22 cellular contexts compared by ENCODE assay signal in the genomic region with DNA sequence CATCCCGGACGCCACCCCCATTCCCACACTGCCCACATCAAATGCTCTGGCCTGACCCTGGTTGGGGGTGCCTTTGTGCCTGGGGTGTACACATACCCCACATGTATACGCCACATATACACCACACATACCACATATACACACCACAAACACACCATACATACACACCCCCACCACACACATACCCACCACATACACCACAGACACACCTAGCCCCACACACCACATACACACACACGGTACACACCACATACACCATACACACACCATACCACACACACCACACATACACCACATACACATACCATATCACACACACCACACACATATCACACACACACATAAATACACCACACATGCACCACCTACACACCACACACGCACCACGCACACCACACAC. TPM values are rescaled to one million over a fixed set of nuclear protein-coding genes. Genes with fewer than 3 reads are reported as not detected.
DNase-seq lines count a peak whose midpoint lies in the region; ATAC-seq, FAIRE-seq and TF ChIP-seq lines count a peak whose summit lies in the region.
"Had no signal": no experiment of that assay in that cellular context is flagged by ENCODE, and none has a peak within 500 bp of the region (broad histone marks: within the 10 kb centered on the region; RNA-seq: fewer than 3 reads in every experiment).

No MANE protein-coding gene starts in this region.

- peak; percentile 98 for FAIRE-seq in GM12891 (lab: Jason Lieb, UNC)

- no peak for TF ChIP-seq POLR2A in GM12891 (IDR thresholded peaks at IDR 0.05; ENCODE audit: low read depth, low read length)

- H3K4me1 Mint-ChIP-seq in effector memory CD8-positive, alpha-beta T cell (ENCODE audit: low read depth in 2 of 2): peaks cover 8 to 15% of the 10 kb centered on the region in 2 donors
- peaks cover 4% of the 10 kb centered on the region for H3K4me1 Mint-ChIP-seq in activated CD4-positive, alpha-beta memory T cell treated with anti-CD3 and anti-CD28 coated beads, Interleukin-2, amount 10 ng/mL, durations not matched to agents 7 days and 5 days

- CTCF ChIA-PET in activated CD4-positive, alpha-beta memory T cell treated with anti-CD3 and anti-CD28 coated beads, Interleukin-2, amount 10 ng/mL, durations not matched to agents 7 days and 5 days (lab: Charles Lee): no interaction called here

- ATAC-seq in effector memory CD8-positive, alpha-beta T cell (replicated peaks): peak; percentile 12
- ATAC-seq: CD8-positive, alpha-beta T cell had no signal

- no peak overlapping the region for H3K27ac Mint-ChIP-seq in effector memory CD8-positive, alpha-beta T cell
- H3K27ac Mint-ChIP-seq in activated CD4-positive, alpha-beta memory T cell treated with anti-CD3 and anti-CD28 coated beads, Interleukin-2, amount 10 ng/mL, durations not matched to agents 7 days and 5 days: no peak overlapping the region
- H3K27ac Mint-ChIP-seq: CD8-positive, alpha-beta T cell had no signal

- H3K4me3 Mint-ChIP-seq in effector memory CD8-positive, alpha-beta T cell: no peak overlapping the region
- H3K4me3 Mint-ChIP-seq in activated CD4-positive, alpha-beta memory T cell treated with anti-CD3 and anti-CD28 coated beads, Interleukin-2, amount 10 ng/mL, durations not matched to agents 7 days and 5 days: no peak overlapping the region
- H3K4me3 Mint-ChIP-seq: CD8-positive, alpha-beta T cell had no signal

- H3K27me3 Mint-ChIP-seq in effector memory CD8-positive, alpha-beta T cell: peaks cover 21 to 23% of the 10 kb centered on the region in 2 donors
- H3K27me3 Mint-ChIP-seq in activated CD4-positive, alpha-beta memory T cell treated with anti-CD3 and anti-CD28 coated beads, Interleukin-2, amount 10 ng/mL, durations not matched to agents 7 days and 5 days: peaks cover 25% of the 10 kb centered on the region

- DNase-seq in GM12891 (ENCODE audit: insufficient read length, low spot score) (no peak), iPS-NIHi11 (ENCODE audit: low spot score) (no peak)
- DNase-seq in effector memory CD8-positive, alpha-beta T cell: no peak
- DNase-seq in activated CD4-positive, alpha-beta memory T cell treated with anti-CD3 and anti-CD28 coated beads, Interleukin-2, amount 10 ng/mL, durations not matched to agents 7 days and 5 days: no peak
- DNase-seq: AML-193; C1 segment of cervical spinal cord; CD8-positive, alpha-beta T cell; DND-41; GM23248; HCEC 1CT; Karpas-422; MV-4-11; NCI-H1105 treated with DMSO at 0.1 percent for 48 hours; NCI-H2029 treated with DMSO at 0.1 percent for 48 hours; NCI-H226; NCI-H510A treated with DMSO at 0.1 percent for 48 hours; NCI-H748 treated with DMSO at 0.1 percent for 48 hours; PC-9; SHP77 treated with DMSO at 0.1 percent for 48 hours had no signal

- no peaks in the 10 kb centered on the region for H3K9me3 Mint-ChIP-seq in effector memory CD8-positive, alpha-beta T cell
- no peaks in the 10 kb centered on the region for H3K9me3 Mint-ChIP-seq in activated CD4-positive, alpha-beta memory T cell treated with anti-CD3 and anti-CD28 coated beads, Interleukin-2, amount 10 ng/mL, durations not matched to agents 7 days and 5 days
- H3K9me3 Mint-ChIP-seq: CD8-positive, alpha-beta T cell had no signal

- POLR2A ChIA-PET in activated CD4-positive, alpha-beta memory T cell treated with anti-CD3 and anti-CD28 coated beads, Interleukin-2, amount 10 ng/mL, durations not matched to agents 7 days and 5 days (lab: Charles Lee): no interaction called here

- H3K36me3 Mint-ChIP-seq in effector memory CD8-positive, alpha-beta T cell (ENCODE audit: insufficient read depth): peaks cover 15% of the 10 kb centered on the region
- no peaks in the 10 kb centered on the region for H3K36me3 Mint-ChIP-seq in activated CD4-positive, alpha-beta memory T cell treated with anti-CD3 and anti-CD28 coated beads, Interleukin-2, amount 10 ng/mL, durations not matched to agents 7 days and 5 days (ENCODE audit: low read depth)
- H3K36me3 Mint-ChIP-seq: CD8-positive, alpha-beta T cell had no signal

TF ChIP-seq in GM12891, 5 proteins besides CTCF, POLR2A, EP300 and RAD21:
- TF ChIP-seq POU2F2 (IDR thresholded peaks at IDR 0.05; ENCODE audit: low read depth, low read length) (no peak), POLR2AphosphoS5 (IDR thresholded peaks at IDR 0.05; ENCODE audit: low read depth, low read length) (no peak), TAF1 (IDR thresholded peaks at IDR 0.05; ENCODE audit: low read depth, low read length) (no peak), PAX5 (IDR thresholded peaks at IDR 0.05; ENCODE audit: insufficient read depth, low read length, severe bottlenecking) (no peak), SPI1 (IDR thresholded peaks at IDR 0.05; ENCODE audit: low read depth, low read length) (no peak)
TF ChIP-seq in GM12891: peak in this region for 0.

RNA-seq across cellular contexts. Expression of gene ERFL, which starts 10.2 kb away (rescaled TPM):
- 0.76 TPM for polyA plus RNA-seq in GM12891 (2012; ENCODE audit: low read depth, missing spikeins)
- total RNA-seq in activated CD4-positive, alpha-beta memory T cell treated with anti-CD3 and anti-CD28 coated beads, Interleukin-2, amount 10 ng/mL, durations not matched to agents 7 days and 5 days: 1 to 10 TPM; 1.5 to 1.7 TPM
- total RNA-seq: GM23248, M059J had no signal
- polyA plus RNA-seq: AG04450, GM23248 had no signal

RNA-seq across cellular contexts. Expression of gene ARHGEF1, which starts 35.1 kb away (rescaled TPM):
- 125 TPM for polyA plus RNA-seq in GM12891 (2012; ENCODE audit: low read depth, missing spikeins)
- 100 to 1,000 TPM; 657 TPM for total RNA-seq in activated CD4-positive, alpha-beta memory T cell treated with anti-CD3 and anti-CD28 coated beads, Interleukin-2, amount 10 ng/mL, durations not matched to agents 7 days and 5 days

RNA-seq across cellular contexts. Expression of gene CD79A, which starts 41.0 kb away (rescaled TPM):
- polyA plus RNA-seq in GM12891 (2012; ENCODE audit: low read depth, missing spikeins): 466 TPM
- under 1 TPM; 0.35 to 0.38 TPM for total RNA-seq in activated CD4-positive, alpha-beta memory T cell treated with anti-CD3 and anti-CD28 coated beads, Interleukin-2, amount 10 ng/mL, durations not matched to agents 7 days and 5 days
- total RNA-seq: A172, GM23248 had no signal
- polyA plus RNA-seq: GM23248 had no signal

RNA-seq across cellular contexts. Expression of gene RABAC1, which starts 41.0 kb away (rescaled TPM):
- 49.2 TPM for polyA plus RNA-seq in GM12891 (2012; ENCODE audit: low read depth, missing spikeins)
- 100 to 1,000 TPM in 1 of 2 experiments, 10 to 100 TPM in 1; 97.2 to 105 TPM for total RNA-seq in activated CD4-positive, alpha-beta memory T cell treated with anti-CD3 and anti-CD28 coated beads, Interleukin-2, amount 10 ng/mL, durations not matched to agents 7 days and 5 days

RNA-seq across cellular contexts. Expression of gene RPS19, which starts 58.0 kb away (rescaled TPM):
- polyA plus RNA-seq in GM12891 (2012; ENCODE audit: low read depth, missing spikeins): 7,698 TPM
- total RNA-seq in activated CD4-positive, alpha-beta memory T cell treated with anti-CD3 and anti-CD28 coated beads, Interleukin-2, amount 10 ng/mL, durations not matched to agents 7 days and 5 days: 1,000 to 10,000 TPM; 2,625 to 2,652 TPM
